33 cellular contexts compared by ENCODE assay signal in genomic region chr4:130054895-130055294, GRCh38.
"Had no signal": no experiment of that assay in that cellular context is flagged by ENCODE, and none has a peak within 500 bp of the region (broad histone marks: within the 10 kb centered on the region; RNA-seq: fewer than 3 reads in every experiment).

No MANE protein-coding gene starts in this region.

- H3K4me1 Mint-ChIP-seq: immature natural killer cell; memory B cell; naive B cell; nephron progenitor cell; stimulated activated naive CD8-positive, alpha-beta T cell treated with anti-CD3 and anti-CD28 coated beads, Interleukin-15, amount 100 ng/mL, for 72 hours had no signal

- H3K4me1 ChIP-seq: esophagus squamous epithelium, lower lobe of right lung, prostate gland, right atrium auricular region, suprapubic skin, transverse colon, upper lobe of right lung, uterus had no signal

- H3K27me3 ChIP-seq: esophagus squamous epithelium, right atrium auricular region, suprapubic skin, transverse colon, upper lobe of right lung, uterus had no signal

- H3K36me3 Mint-ChIP-seq: memory B cell, mesothelial cell of epicardium, naive B cell had no signal

- H3K9me3 ChIP-seq: esophagus squamous epithelium, lower lobe of right lung, mucosa of descending colon, prostate gland, right atrium auricular region, transverse colon, upper lobe of right lung, uterus had no signal

- H3K4me3 Mint-ChIP-seq: effector memory CD8-positive, alpha-beta T cell; immature natural killer cell; memory B cell; mesothelial cell of epicardium; naive B cell; nephron progenitor cell; stimulated activated naive CD8-positive, alpha-beta T cell treated with anti-CD3 and anti-CD28 coated beads, Interleukin-15, amount 100 ng/mL, for 72 hours had no signal

- H3K27me3 Mint-ChIP-seq: effector memory CD8-positive, alpha-beta T cell; memory B cell; naive B cell; stimulated activated naive CD8-positive, alpha-beta T cell treated with anti-CD3 and anti-CD28 coated beads, Interleukin-15, amount 100 ng/mL, for 72 hours had no signal

- H3K27ac Mint-ChIP-seq: effector memory CD8-positive, alpha-beta T cell; immature natural killer cell; memory B cell; mesothelial cell of epicardium; naive B cell; nephron progenitor cell; stimulated activated naive CD8-positive, alpha-beta T cell treated with anti-CD3 and anti-CD28 coated beads, Interleukin-15, amount 100 ng/mL, for 72 hours had no signal

- ATAC-seq: effector memory CD8-positive, alpha-beta T cell; left colon; left ventricle myocardium superior; lower lobe of right lung; mucosa of descending colon; sciatic nerve; stimulated activated naive CD8-positive, alpha-beta T cell treated with anti-CD3 and anti-CD28 coated beads, Interleukin-15, amount 100 ng/mL, for 72 hours; upper lobe of right lung had no signal

- H3K27ac ChIP-seq: esophagus squamous epithelium, lower lobe of right lung, prostate gland, right atrium auricular region, suprapubic skin, transverse colon, upper lobe of right lung, uterus had no signal

- H3K4me3 ChIP-seq: esophagus squamous epithelium, lower lobe of right lung, mucosa of descending colon, prostate gland, right atrium auricular region, smooth muscle cell, suprapubic skin, transverse colon, upper lobe of right lung, uterus had no signal

- H3K36me3 ChIP-seq: esophagus squamous epithelium, lower lobe of right lung, prostate gland, right atrium auricular region, suprapubic skin, transverse colon, upper lobe of right lung, uterus had no signal

- DNase-seq: cortex of kidney; effector memory CD8-positive, alpha-beta T cell; erythroblast; esophagus squamous epithelium; foreskin melanocyte; glutamatergic neuron; hypothalamus; immature natural killer cell; islet precursor cell; kidney glomerular epithelial cell; left colon; left ventricle myocardium superior; lower lobe of right lung; mucosa of descending colon; naive B cell; nephron progenitor cell; nucleus accumbens; stimulated activated CD4-positive, alpha-beta T cell treated with anti-CD3 and anti-CD28 coated beads, Interleukin-12 subunit alpha, Interleukin-12 subunit beta, amount 100 ng/mL, for 4 hours; stimulated activated CD4-positive, alpha-beta T cell treated with anti-CD3 and anti-CD28 coated beads, Interleukin-1b, Interleukin-23, amount 100 ng/mL, for 48 hours; stimulated activated CD4-positive, alpha-beta T cell treated with anti-CD3 and anti-CD28 coated beads, Interleukin-4, amount 100 ng/mL, for 1 hour; stimulated activated CD8-positive, alpha-beta memory T cell treated with anti-CD3 and anti-CD28 coated beads, Interleukin-4, amount 100 ng/mL, for 48 hours; stimulated activated naive CD4-positive, alpha-beta T cell; stimulated activated naive CD8-positive, alpha-beta T cell treated with anti-CD3 and anti-CD28 coated beads, Interleukin-15, amount 100 ng/mL, for 72 hours; transverse colon; upper lobe of right lung; uterus had no signal
